ENCODE assay signal across 8 cellular contexts in genomic region chr6:110178626-110179405, GRCh38. TPM values are rescaled to one million over a fixed set of nuclear protein-coding genes. Genes with fewer than 3 reads are reported as not detected.
DNase-seq lines count a peak whose midpoint lies in the region; ATAC-seq and TF ChIP-seq lines count a peak whose summit lies in the region.

No MANE protein-coding gene starts in this region.

- H2AFZ ChIP-seq in ACC112 (ENCODE audit: low read length, unreplicated experiment) (peak overlapping the region; percentile 84), OCI-LY3 (ENCODE audit: low read depth, low read length) (peak overlapping the region; percentile 82)

- H3K4me2 ChIP-seq in OCI-LY3 (ENCODE audit: low read length), result peak overlapping the region; percentile 71

- H3K9me3 ChIP-seq in OCI-LY3 (ENCODE audit: insufficient read depth, low read length) (no peaks in the 10 kb centered on the region), mucosa of descending colon (no peaks in the 10 kb centered on the region)

- H3K79me2 ChIP-seq in ACC112 (ENCODE audit: control insufficient read depth, insufficient read depth, low read length, unreplicated experiment), result peaks cover 76% of the 10 kb centered on the region
- peaks cover 39% of the 10 kb centered on the region for H3K79me2 ChIP-seq in OCI-LY3 (ENCODE audit: low read length)

- peak overlapping the region; percentile 75 for H3K9ac ChIP-seq in OCI-LY3 (ENCODE audit: low read length)

- no peaks in the 10 kb centered on the region for H3K36me3 ChIP-seq in ACC112 (ENCODE audit: insufficient read depth, low read length)
- H3K36me3 ChIP-seq in OCI-LY3 (replicated peaks; ENCODE audit: low read depth, low read length), result no peaks in the 10 kb centered on the region
- H3K36me3 ChIP-seq in mucosa of descending colon (ENCODE audit: low read depth), result no peaks in the 10 kb centered on the region

- peak overlapping the region; percentile 82; the same call in 1 of the 2 replicates for H3K27ac ChIP-seq in ACC112 (ENCODE audit: low read depth, low read length)
- H3K27ac ChIP-seq in OCI-LY3 (ENCODE audit: low read length), result peak overlapping the region; percentile 51

- H3K4me1 ChIP-seq in ACC112 (ENCODE audit: control insufficient read depth, insufficient read depth, low read length, unreplicated experiment), result peaks cover 34% of the 10 kb centered on the region
- peaks cover 17% of the 10 kb centered on the region for H3K4me1 ChIP-seq in OCI-LY3 (ENCODE audit: low read length)
- H3K4me1 ChIP-seq in mucosa of descending colon (ENCODE audit: low read depth), result peaks cover 21% of the 10 kb centered on the region

- peak; percentile 64 for TF ChIP-seq CTCF in OCI-LY3 (IDR thresholded peaks at IDR 0.05; ENCODE audit: low read depth, low read length)
- TF ChIP-seq CTCF in epithelial cell of proximal tubule (conservative IDR thresholded peaks at IDR 0.05; ENCODE audit: low read depth, low read length), result peak; percentile 80
- TF ChIP-seq CTCF in mucosa of descending colon (IDR thresholded peaks at IDR 0.05), result peak; percentile 31

- peak; percentile 27 for ATAC-seq in GM19025 (IDR thresholded peaks at IDR 0.05; ENCODE audit: low read depth, unreplicated experiment)
- peak; percentile 29 for ATAC-seq in mucosa of descending colon

- peak overlapping the region; percentile 89 for H3K4me3 ChIP-seq in ACC112 (ENCODE audit: low read depth, low read length)
- H3K4me3 ChIP-seq in OCI-LY3 (ENCODE audit: low read length), result peak overlapping the region; percentile 94
- peak overlapping the region; percentile 80 for H3K4me3 ChIP-seq in epithelial cell of proximal tubule (ENCODE audit: low read depth, low read length)
- peak overlapping the region; percentile 62 for H3K4me3 ChIP-seq in mucosa of descending colon

- DNase-seq in HuH-7.5 (ENCODE audit: low spot score) (peak; percentile 37), activated T-cell treated with anti-CD3 and anti-CD28 coated beads for 48 hours (ENCODE audit: low read depth) (peak; percentile 36), epithelial cell of proximal tubule (ENCODE audit: low read depth) (peak; percentile 41), mucosa of descending colon (peak; percentile 48 to 72 (median 63))
- DNase-seq in stimulated activated CD8-positive, alpha-beta memory T cell treated with anti-CD3 and anti-CD28 coated beads, Interleukin-4, amount 100 ng/mL, for 24 hours (ENCODE audit: low read depth), result peak; percentile 44

- peaks cover 21% of the 10 kb centered on the region for H4K20me1 ChIP-seq in OCI-LY3 (ENCODE audit: insufficient read depth, low read length)

- no peaks in the 10 kb centered on the region for H3K27me3 ChIP-seq in ACC112 (ENCODE audit: insufficient read depth, low read length)
- no peaks in the 10 kb centered on the region for H3K27me3 ChIP-seq in OCI-LY3 (ENCODE audit: low read depth, low read length)

- intact Hi-C loops in mucosa of descending colon (cut with DNase I, micrococcal nuclease), result loop anchor here (10.0 kb wide), 1 partner anchor 216 kb away; no protein-coding TSS in a partner anchor

RNA-seq across cellular contexts. Expression of gene WASF1, which starts 0.7 kb away (rescaled TPM):
- total RNA-seq in epithelial cell of proximal tubule (13.0 and 15.7 TPM in 2 replicates), mucosa of descending colon (10 to 100 TPM in 1 of 3 donors, 1 to 10 TPM in 2; 1.3 to 16.0 (median 2.7) TPM)

RNA-seq across cellular contexts. Expression of gene CDC40, which starts 1.4 kb away (rescaled TPM):
- total RNA-seq in epithelial cell of proximal tubule (11.3 and 14.1 TPM in 2 replicates), mucosa of descending colon (10 to 100 TPM; 19.7 to 24.2 (median 22.0) TPM)

Comparison
In these comparisons a context has a peak if more than half of its experiments do, and no peak if none do; other contexts are left out.
1. Peak in every context shown above with its lines: DNase-seq, ATAC-seq, H3K4me3 ChIP-seq and H3K27ac ChIP-seq.